ENCODE assay signal across 22 cellular contexts in the genomic region with DNA sequence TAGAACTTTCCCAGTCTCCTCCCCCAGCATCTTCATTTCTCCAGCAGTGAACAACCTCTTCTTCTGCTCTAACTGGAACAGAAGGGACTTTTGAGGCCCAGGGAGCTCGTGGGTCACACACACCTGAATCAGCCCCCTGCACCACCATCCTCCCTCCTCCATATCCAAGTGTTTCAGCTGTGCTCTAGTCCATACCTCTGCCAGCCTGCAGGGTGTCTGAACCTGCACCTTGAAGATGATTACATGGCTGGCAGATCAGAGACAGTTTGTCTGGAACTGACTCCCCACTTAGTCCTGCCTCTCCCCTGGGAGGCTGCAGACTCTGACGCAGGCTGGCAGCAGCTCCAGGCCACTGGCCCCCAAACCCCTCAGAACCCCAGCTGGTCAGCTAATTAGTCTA. TPM values are rescaled to one million over a fixed set of nuclear protein-coding genes. Genes with fewer than 3 reads are reported as not detected.
"Had no signal": no experiment of that assay in that cellular context is flagged by ENCODE, and none has a peak within 500 bp of the region (broad histone marks: within the 10 kb centered on the region; RNA-seq: fewer than 3 reads in every experiment).

No MANE protein-coding gene starts in this region.

- H3K36me3 Mint-ChIP-seq: naive thymus-derived CD4-positive, alpha-beta T cell; type B pancreatic cell had no signal

- H3K4me1 ChIP-seq: colonic mucosa, psoas muscle, suprapubic skin, thyroid gland had no signal

- H3K4me2 ChIP-seq: hepatocyte had no signal

- H3K4me1 Mint-ChIP-seq: endodermal cell had no signal

- H3K27ac Mint-ChIP-seq: endodermal cell, type B pancreatic cell had no signal

- DNase-seq: colonic mucosa; dermis blood vessel endothelial cell; endodermal cell; erythroblast; foreskin melanocyte; head of caudate nucleus; mammary epithelial cell; naive thymus-derived CD4-positive, alpha-beta T cell; nephron progenitor cell; psoas muscle; spleen; stimulated activated CD4-positive, alpha-beta T cell treated with anti-CD3 and anti-CD28 coated beads, Interleukin-15, amount 100 ng/mL, for 24 hours; stimulated activated CD4-positive, alpha-beta T cell treated with anti-CD3 and anti-CD28 coated beads, Interleukin-1b, Interleukin-23, amount 100 ng/mL, for 48 hours; stimulated activated CD4-positive, alpha-beta T cell treated with anti-CD3 and anti-CD28 coated beads, Interleukin-4, amount 100 ng/mL, for 24 hours; stimulated activated naive CD4-positive, alpha-beta T cell; thyroid gland had no signal

- H3K4me3 ChIP-seq: colonic mucosa, hepatocyte, psoas muscle, spleen, suprapubic skin, thyroid gland had no signal

- H3K4me3 Mint-ChIP-seq: endodermal cell; naive thymus-derived CD4-positive, alpha-beta T cell; nephron progenitor cell; type B pancreatic cell had no signal

- H3K27ac ChIP-seq: colonic mucosa, hepatocyte, neutrophil, psoas muscle, spleen, suprapubic skin, thyroid gland had no signal

- ATAC-seq: naive thymus-derived CD4-positive, alpha-beta T cell; psoas muscle; sciatic nerve had no signal

- H3K9me3 Mint-ChIP-seq: endodermal cell; naive thymus-derived CD4-positive, alpha-beta T cell; nephron progenitor cell; type B pancreatic cell had no signal

- FAIRE-seq: endothelial cell of umbilical vein had no signal

- H3K9me3 ChIP-seq: colonic mucosa, neutrophil, psoas muscle, spleen, suprapubic skin, thyroid gland had no signal

RNA-seq across cellular contexts. Expression of a gene that starts 12.1 kb away (rescaled TPM):
- polyA plus RNA-seq: endothelial cell of umbilical vein; mammary epithelial cell; naive thymus-derived CD4-positive, alpha-beta T cell had no signal
